ENCODE assay signal across 1 cellular context in genomic region chr15:89111352-89111751, GRCh38.
TF ChIP-seq lines count a peak whose summit lies in the region.

No MANE protein-coding gene starts in this region.

TF ChIP-seq in HCT116, 20 proteins besides CTCF, POLR2A, EP300 and RAD21 (continued from another document):
- TF ChIP-seq ZBTB33 (IDR thresholded peaks at IDR 0.05; ENCODE audit: extremely low read depth, insufficient replicate concordance, low read length) (no peak), ZNF274 (IDR thresholded peaks at IDR 0.05; ENCODE audit: low read depth, low read length) (no peak), FOSL1 (IDR thresholded peaks at IDR 0.05; ENCODE audit: low read depth) (no peak), ATF3 (IDR thresholded peaks at IDR 0.05) (no peak), REST (IDR thresholded peaks at IDR 0.05; ENCODE audit: low read depth) (no peak), ELF1 (IDR thresholded peaks at IDR 0.05; ENCODE audit: borderline replicate concordance, low read depth) (no peak), EZH2phosphoT487 (IDR thresholded peaks at IDR 0.05; ENCODE audit: borderline replicate concordance) (no peak)
- TF ChIP-seq, protein P1, sequence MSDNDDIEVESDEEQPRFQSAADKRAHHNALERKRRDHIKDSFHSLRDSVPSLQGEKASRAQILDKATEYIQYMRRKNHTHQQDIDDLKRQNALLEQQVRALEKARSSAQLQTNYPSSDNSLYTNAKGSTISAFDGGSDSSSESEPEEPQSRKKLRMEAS (IDR thresholded peaks at IDR 0.05) = no peak
TF ChIP-seq in HCT116: peak in this region for 0.
